In genomic region chr19:57269515-57270250, GRCh38 we compare ENCODE assay signal across 12 cellular contexts. TPM values are rescaled to one million over a fixed set of nuclear protein-coding genes. Genes with fewer than 3 reads are reported as not detected.
A peak's percentile ranks its signal among the peaks of the same experiment; 100 is the strongest.
DNase-seq lines count a peak whose midpoint lies in the region; ATAC-seq and TF ChIP-seq lines count a peak whose summit lies in the region.
"Had no signal": no experiment of that assay in that cellular context is flagged by ENCODE, and none has a peak within 500 bp of the region (broad histone marks: within the 10 kb centered on the region; RNA-seq: fewer than 3 reads in every experiment).

No MANE protein-coding gene starts in this region.

- H3K27me3 Mint-ChIP-seq in activated T-cell treated with anti-CD3 and anti-CD28 coated beads, Interleukin-2, amount 50 U/mL, for 24 hours, result no peaks in the 10 kb centered on the region

- BruUV-seq in IMR-90 (replicated peaks; lab: Mats Ljungman, UMichigan), result no TSS peak

- dilution Hi-C loops in IMR-90 (cut with HindIII; ENCODE audit: low sequenced_read_pairs, unreplicated experiment), result no loop called here

- H3K36me3 ChIP-seq in IMR-90 (ENCODE audit: control insufficient read depth, insufficient read depth, low read length), result no peaks in the 10 kb centered on the region; the same call in 1 of the 2 replicates
- H3K36me3 ChIP-seq in smooth muscle cell (ENCODE audit: low read depth), result no peaks in the 10 kb centered on the region
- H3K36me3 ChIP-seq in upper lobe of right lung, result peaks cover 6% of the 10 kb centered on the region
- H3K36me3 ChIP-seq: prostate gland had no signal

- peak overlapping the region; percentile 40 for H3K27ac Mint-ChIP-seq in activated T-cell treated with anti-CD3 and anti-CD28 coated beads, Interleukin-2, amount 50 U/mL, for 24 hours
- H3K27ac Mint-ChIP-seq: activated T-helper 1 cell treated with anti-CD3 and anti-CD28 coated beads, Interleukin-12 subunit alpha, Interleukin-12 subunit beta, Interleukin-2, Interleukin-4 antibody, amounts not matched to agents 30 ng/mL and 10 ng/mL and 1 ng/mL, durations not matched to agents 14 hours and 24 hours and 36 hours had no signal

- H4K91ac ChIP-seq in IMR-90 (ENCODE audit: insufficient read depth, low read depth, low read length), result peak overlapping the region; percentile 83

- H2AFZ ChIP-seq in IMR-90 (replicated peaks; ENCODE audit: low read length, poor library complexity), result no peak overlapping the region
- no peak overlapping the region for H2AFZ ChIP-seq in smooth muscle cell (ENCODE audit: low read depth)
- H2AFZ ChIP-seq: PC-9 had no signal

- 0 out of 2 replicates have a peak, but pooled peaks cover 3% of the 10 kb centered on the region for H3K9me1 ChIP-seq in IMR-90 (ENCODE audit: insufficient read depth, low read length)

- H2BK120ac ChIP-seq in IMR-90 (ENCODE audit: low read depth, low read length), result peak overlapping the region; percentile 64

- peaks cover 17% of the 10 kb centered on the region for H3K4me1 Mint-ChIP-seq in activated T-cell treated with anti-CD3 and anti-CD28 coated beads, Interleukin-2, amount 50 U/mL, for 24 hours (ENCODE audit: low read depth)

- H3K4me2 ChIP-seq in IMR-90 (ENCODE audit: low read depth, low read length) (peak overlapping the region; percentile 31), smooth muscle cell (peak overlapping the region; percentile 65)
- H3K4me2 ChIP-seq: PC-9 had no signal

- H3K9me3 ChIP-seq in IMR-90 (ENCODE audit: control insufficient read depth, insufficient read depth, low read length) (no peaks in the 10 kb centered on the region), smooth muscle cell (replicated peaks; ENCODE audit: low read depth) (no peaks in the 10 kb centered on the region), upper lobe of right lung (no peaks in the 10 kb centered on the region)
- H3K9me3 ChIP-seq: BLaER1 treated with 17β-estradiol and CSF1 and Interleukin-3, amounts not matched to agents 10 nM and 100 nM; prostate gland had no signal

- H2BK15ac ChIP-seq in IMR-90 (ENCODE audit: low read depth, low read length), result peak overlapping the region; percentile 63; the same call in 2 of the 3 replicates

- CTCF ChIA-PET in IMR-90 (lab: Yijun Ruan, JAX), result no interaction called here

- H3F3A ChIP-seq in smooth muscle cell (ENCODE audit: low read depth), result no peaks in the 10 kb centered on the region

- H3K4me3 Mint-ChIP-seq in activated T-cell treated with anti-CD3 and anti-CD28 coated beads, Interleukin-2, amount 50 U/mL, for 24 hours, result no peak overlapping the region
- H3K4me3 Mint-ChIP-seq: activated T-helper 1 cell treated with anti-CD3 and anti-CD28 coated beads, Interleukin-12 subunit alpha, Interleukin-12 subunit beta, Interleukin-2, Interleukin-4 antibody, amounts not matched to agents 30 ng/mL and 10 ng/mL and 1 ng/mL, durations not matched to agents 14 hours and 24 hours and 36 hours had no signal

- H3K79me1 ChIP-seq in IMR-90 (ENCODE audit: low read depth in 1 of 2, low read length in 2 of 2), result peaks cover 0 to 8% of the 10 kb centered on the region in 2 experiments; a peak in 1 of 4 replicates

- ATAC-seq in IMR-90 (ENCODE audit: low read depth) (peak; percentile 91), upper lobe of right lung (no peak), Right ventricle myocardium inferior (no peak), GM21576 (IDR thresholded peaks at IDR 0.05; ENCODE audit: unreplicated experiment) (no peak)

- H2AK5ac ChIP-seq in IMR-90 (ENCODE audit: low read depth, low read length), result peak overlapping the region; percentile 77

- H4K8ac ChIP-seq in IMR-90 (ENCODE audit: low read depth in 2 of 2, low read length in 2 of 2), result peak overlapping the region in 1 of 2 experiments; percentile 44; a peak in 1 of 4 replicates

- TF ChIP-seq RAD21 in IMR-90 (IDR thresholded peaks at IDR 0.05; ENCODE audit: low read length), result no peak

- H3K27me3 ChIP-seq in IMR-90 (ENCODE audit: control insufficient read depth, insufficient read depth, low read length), result no peaks in the 10 kb centered on the region
- H3K27me3 ChIP-seq in smooth muscle cell (ENCODE audit: low read depth), result no peaks in the 10 kb centered on the region
- H3K27me3 ChIP-seq in upper lobe of right lung, result no peaks in the 10 kb centered on the region
- H3K27me3 ChIP-seq: BLaER1 treated with 17β-estradiol and CSF1 and Interleukin-3, amounts not matched to agents 10 nM and 100 nM had no signal

- peak overlapping the region; percentile 64 for H2BK20ac ChIP-seq in IMR-90 (ENCODE audit: low read depth, low read length)

- H3K4ac ChIP-seq in IMR-90 (ENCODE audit: low read depth, low read length), result peak overlapping the region; percentile 42

- peak overlapping the region; percentile 69 for H2BK5ac ChIP-seq in IMR-90 (ENCODE audit: low read depth, low read length, poor library complexity, severe bottlenecking)

- peak overlapping the region; percentile 14; the same call in 1 of the 2 replicates for H3K23ac ChIP-seq in IMR-90 (ENCODE audit: low read depth, low read length)

- H3K4me1 ChIP-seq in IMR-90 (ENCODE audit: control insufficient read depth, insufficient read depth, low read length), result peaks cover 8% of the 10 kb centered on the region
- no peaks in the 10 kb centered on the region for H3K4me1 ChIP-seq in smooth muscle cell (ENCODE audit: low read depth)
- H3K4me1 ChIP-seq in upper lobe of right lung, result no peaks in the 10 kb centered on the region
- H3K4me1 ChIP-seq: prostate gland had no signal

- H3K4me3 ChIP-seq in IMR-90 (ENCODE audit: insufficient read depth, low read depth, low read length) (no peak overlapping the region), smooth muscle cell (no peak overlapping the region), upper lobe of right lung (no peak overlapping the region)
- H3K4me3 ChIP-seq: BLaER1 treated with 17β-estradiol and CSF1 and Interleukin-3, amounts not matched to agents 10 nM and 100 nM; PC-9; prostate gland had no signal

- H4K20me1 ChIP-seq in IMR-90 (ENCODE audit: insufficient read depth, low read length), result no peaks in the 10 kb centered on the region
- no peaks in the 10 kb centered on the region for H4K20me1 ChIP-seq in smooth muscle cell (ENCODE audit: low read depth)
- H4K20me1 ChIP-seq: BLaER1 treated with 17β-estradiol and CSF1 and Interleukin-3, amounts not matched to agents 10 nM and 100 nM had no signal

- H2AK9ac ChIP-seq in IMR-90 (replicated peaks; ENCODE audit: low read depth, low read length, poor library complexity), result no peak overlapping the region

- peaks cover 59% of the 10 kb centered on the region for H3K36me3 Mint-ChIP-seq in activated T-cell treated with anti-CD3 and anti-CD28 coated beads, Interleukin-2, amount 50 U/mL, for 24 hours (ENCODE audit: low read depth)

- no peak for TF ChIP-seq POLR2A in IMR-90 (IDR thresholded peaks at IDR 0.05; ENCODE audit: low read depth, low read length)

- 100% methylated on average over 1 of the region's 4 CpGs; no CpG with 5 or more reads in 1 of the 2 experiments for WGBS in IMR-90 (ENCODE audit: extremely low coverage in 2 of 2, insufficient read length in 1 of 2), 2 experiments
- 67% methylated on average over 4 of the region's 4 CpGs for WGBS in smooth muscle cell (ENCODE audit: low lambda C conversion rate)

- POLR2A ChIA-PET in IMR-90 (lab: Charles Lee; ENCODE audit: unreplicated experiment), result interaction anchor here (1.0 kb wide), 1 partner anchor 10 kb away, joined by 8 read pairs; no protein-coding TSS in a partner anchor

- TF ChIP-seq CTCF in IMR-90 (conservative IDR thresholded peaks at IDR 0.05; ENCODE audit: low read depth, low read length) (no peak), smooth muscle cell (IDR thresholded peaks at IDR 0.05; ENCODE audit: borderline replicate concordance, insufficient read depth, poor library complexity, severe bottlenecking) (no peak), upper lobe of right lung (IDR thresholded peaks at IDR 0.05) (no peak)

- H3K56ac ChIP-seq in IMR-90 (ENCODE audit: extremely low read depth, insufficient read depth, low read length), result no peak overlapping the region

- H3K9ac ChIP-seq in IMR-90 (ENCODE audit: low read depth, low read length) (peak overlapping the region; percentile 31; the same call in 1 of the 2 replicates), smooth muscle cell (ENCODE audit: low read depth) (peak overlapping the region; percentile 15)

- no peak overlapping the region for H4K5ac ChIP-seq in IMR-90 (ENCODE audit: low read depth, low read length)

- in situ Hi-C loops in IMR-90 (cut with MboI; ENCODE audit: low sequenced_read_pairs), result no loop called here

- H3K27ac ChIP-seq in IMR-90 (ENCODE audit: insufficient read depth, low read length) (peak overlapping the region; percentile 91), smooth muscle cell (ENCODE audit: low read depth) (peak overlapping the region; percentile 79), upper lobe of right lung (no peak overlapping the region)
- H3K27ac ChIP-seq: PC-9, prostate gland had no signal

- H3K18ac ChIP-seq in IMR-90 (ENCODE audit: low read depth, low read length), result no peak overlapping the region

- no peak overlapping the region; the same call in 1 of the 2 replicates for H3K14ac ChIP-seq in IMR-90 (replicated peaks; ENCODE audit: low read depth, low read length)

- intact Hi-C loops in IMR-90 (cut with micrococcal nuclease), result no loop called here
- intact Hi-C loops in upper lobe of right lung (cut with DNase I), result no loop called here
- intact Hi-C loops in Right ventricle myocardium inferior (cut with DNase I), result no loop called here

- DNase-seq in activated T-cell treated with anti-CD3 and anti-CD28 coated beads, Interleukin-2, amount 50 U/mL, for 24 hours, result no peak
- DNase-seq in activated T-cell treated with anti-CD3 and anti-CD28 coated beads, Interleukin-2, amount 50 U/mL, for 1 hour, result no peak
- peak; percentile 96 for DNase-seq in IMR-90
- peak; percentile 51 for DNase-seq in dermis blood vessel endothelial cell
- no peak for DNase-seq in smooth muscle cell (lab: John Stamatoyannopoulos, UW; ENCODE audit: unreplicated experiment)
- DNase-seq in upper lobe of right lung, result no peak
- DNase-seq in Right ventricle myocardium inferior (ENCODE audit: missing footprints), result no peak

- peaks cover 44% of the 10 kb centered on the region for H3K9me3 Mint-ChIP-seq in activated T-cell treated with anti-CD3 and anti-CD28 coated beads, Interleukin-2, amount 50 U/mL, for 24 hours

- H3K79me2 ChIP-seq in smooth muscle cell (ENCODE audit: low read depth), result no peaks in the 10 kb centered on the region

RNA-seq across cellular contexts. Expression of gene ZNF460, which starts 10.6 kb away (rescaled TPM):
- total RNA-seq in IMR-90 (2012; rRNA removed) (41.9 and 55.2 TPM in 2 replicates), dermis blood vessel endothelial cell (63.3 and 88.0 TPM in 2 replicates), smooth muscle cell (85.2 and 103 TPM in 2 replicates), upper lobe of right lung (54.5 TPM), Right ventricle myocardium inferior (27.3 TPM)
- polyA plus RNA-seq in IMR-90 (2012; rRNA removed) (3.2 and 3.6 TPM in 2 replicates), smooth muscle cell (1.7 and 3.5 TPM in 2 replicates)
- polyA plus RNA-seq in IMR-90 (2012; cell fraction: cytosol; rRNA removed), result 0.82 and 1.1 TPM in 2 replicates
- 2.3 and 6.0 TPM in 2 replicates for polyA plus RNA-seq in IMR-90 (2012; cell fraction: nucleus; rRNA removed; ENCODE audit: low replicate concordance)

RNA-seq across cellular contexts. Expression of gene ZNF805, which starts 29.3 kb away (rescaled TPM):
- 26.1 and 32.3 TPM in 2 replicates for total RNA-seq in IMR-90 (2012; rRNA removed)
- 2.4 and 3.0 TPM in 2 replicates for polyA plus RNA-seq in IMR-90 (2012; rRNA removed)
- 0.84 and 1.3 TPM in 2 replicates for polyA plus RNA-seq in IMR-90 (2012; cell fraction: cytosol; rRNA removed)
- polyA plus RNA-seq in IMR-90 (2012; cell fraction: nucleus; rRNA removed; ENCODE audit: low replicate concordance), result 1.1 and 2.3 TPM in 2 replicates
- total RNA-seq in dermis blood vessel endothelial cell, result 26.9 and 39.7 TPM in 2 replicates
- total RNA-seq in smooth muscle cell, result 28.9 and 33.4 TPM in 2 replicates
- polyA plus RNA-seq in smooth muscle cell, result 3.4 and 5.6 TPM in 2 replicates
- total RNA-seq in upper lobe of right lung, result 14.6 TPM
- total RNA-seq in Right ventricle myocardium inferior, result 9.7 TPM

RNA-seq across cellular contexts. Expression of gene AURKC, which starts 38.9 kb away (rescaled TPM):
- total RNA-seq in IMR-90 (2012; rRNA removed), result 0.83 and 0.90 TPM in 2 replicates
- polyA plus RNA-seq in IMR-90 (2012; rRNA removed), result 0.82 and 1.3 TPM in 2 replicates
- polyA plus RNA-seq in IMR-90 (2012; cell fraction: cytosol; rRNA removed), result 0.53 and 0.66 TPM in 2 replicates
- 1.7 and 2.0 TPM in 2 replicates for polyA plus RNA-seq in IMR-90 (2012; cell fraction: nucleus; rRNA removed; ENCODE audit: low replicate concordance)
- 0.17 and 0.84 TPM in 2 replicates for total RNA-seq in dermis blood vessel endothelial cell
- 1.7 and 2.8 TPM in 2 replicates for total RNA-seq in smooth muscle cell
- polyA plus RNA-seq in smooth muscle cell, result 0.27 and 2.2 TPM in 2 replicates
- total RNA-seq in upper lobe of right lung, result 0.87 TPM
- total RNA-seq in Right ventricle myocardium inferior, result 1.2 TPM

RNA-seq across cellular contexts. Expression of gene ZNF543, which starts 50.6 kb away (rescaled TPM):
- total RNA-seq in IMR-90 (2012; rRNA removed) (8.3 and 9.0 TPM in 2 replicates), dermis blood vessel endothelial cell (10.0 and 15.1 TPM in 2 replicates), smooth muscle cell (5.1 and 7.5 TPM in 2 replicates), upper lobe of right lung (7.9 TPM), Right ventricle myocardium inferior (5.3 TPM)
- polyA plus RNA-seq in IMR-90 (2012; rRNA removed) (0.92 and 1.8 TPM in 2 replicates), smooth muscle cell (1.1 and 1.4 TPM in 2 replicates)
- 0.51 and 0.57 TPM in 2 replicates for polyA plus RNA-seq in IMR-90 (2012; cell fraction: cytosol; rRNA removed)
- polyA plus RNA-seq in IMR-90 (2012; cell fraction: nucleus; rRNA removed; ENCODE audit: low replicate concordance), result 0.27 and 0.71 TPM in 2 replicates

Comparison
In these comparisons a context has a peak if more than half of its experiments do, and no peak if none do; other contexts are left out.
1. DNase-seq: peak in IMR-90 (single experiment) and dermis blood vessel endothelial cell (single experiment); none in activated T-cell treated with anti-CD3 and anti-CD28 coated beads, Interleukin-2, amount 50 U/mL, for 24 hours (single experiment), activated T-cell treated with anti-CD3 and anti-CD28 coated beads, Interleukin-2, amount 50 U/mL, for 1 hour (single experiment), smooth muscle cell (single experiment), upper lobe of right lung (single experiment) and Right ventricle myocardium inferior (single experiment).